Comparison of ENCODE assay signal across 20 cellular contexts in genomic region chr1:214615871-214616270, GRCh38.
DNase-seq lines count a peak whose midpoint lies in the region; TF ChIP-seq lines count a peak whose summit lies in the region.
"Had no signal": no experiment of that assay in that cellular context is flagged by ENCODE, and none has a peak within 500 bp of the region (broad histone marks: within the 10 kb centered on the region; RNA-seq: fewer than 3 reads in every experiment).

No MANE protein-coding gene starts in this region.

- peaks cover 3% of the 10 kb centered on the region for H3K9me3 Mint-ChIP-seq in T-helper 1 cell treated with Interleukin-12 subunit alpha and Interleukin-12 subunit beta and Interleukin-4 antibody, amounts not matched to agents 30 μg/mL and 1 μg/mL, for 36 hours
- H3K9me3 Mint-ChIP-seq: activated T-helper 17 cell treated with anti-CD3 and anti-CD28 coated beads, Interleukin-2, amount 50 U/mL, for 72 hours; stimulated activated naive CD8-positive, alpha-beta T cell treated with anti-CD3 and anti-CD28 coated beads, Interleukin-15, Interleukin-2, amounts not matched to agents 100 ng/mL and 50 ng/mL, for 24 hours had no signal

- DNase-seq in T-helper 1 cell: no peak
- peak; percentile 15 for DNase-seq in HCEC 1CT
- peak; percentile 51 for DNase-seq in astrocyte of the spinal cord (ENCODE audit: low read depth, low spot score)
- peak; percentile 74 for DNase-seq in iris pigment epithelial cell (ENCODE audit: low read depth)
- DNase-seq in GF-D8 (lab: John Stamatoyannopoulos, UW): no peak
- DNase-seq in Ammon's horn (ENCODE audit: low spot score): no peak
- DNase-seq in retina: no peak
- DNase-seq: DMS153; kidney; MG63; NCI-H146; NCI-H2227 treated with DMSO at 0.1 percent for 48 hours; Peyer's patch; stimulated activated CD4-positive, alpha-beta T cell treated with anti-CD3 and anti-CD28 coated beads, Interleukin-1b, Interleukin-23, amount 100 ng/mL, for 48 hours; T1000; trophoblast cell had no signal

- in situ Hi-C loops in astrocyte of the spinal cord (cut with HindIII; ENCODE audit: low sequenced_read_pairs): no loop called here

- H3K27me3 Mint-ChIP-seq in T-helper 1 cell treated with Interleukin-12 subunit alpha and Interleukin-12 subunit beta and Interleukin-4 antibody, amounts not matched to agents 30 μg/mL and 1 μg/mL, for 36 hours (ENCODE audit: low read depth): no peaks in the 10 kb centered on the region
- H3K27me3 Mint-ChIP-seq: activated T-helper 17 cell treated with anti-CD3 and anti-CD28 coated beads, Interleukin-2, amount 50 U/mL, for 72 hours; stimulated activated naive CD8-positive, alpha-beta T cell treated with anti-CD3 and anti-CD28 coated beads, Interleukin-15, Interleukin-2, amounts not matched to agents 100 ng/mL and 50 ng/mL, for 24 hours had no signal

- no peak for TF ChIP-seq CTCF in astrocyte of the spinal cord (IDR thresholded peaks at IDR 0.05; ENCODE audit: low read depth, low read length)

- peak overlapping the region; percentile 49 for H3K27ac Mint-ChIP-seq in T-helper 1 cell treated with Interleukin-12 subunit alpha and Interleukin-12 subunit beta and Interleukin-4 antibody, amounts not matched to agents 30 μg/mL and 1 μg/mL, for 36 hours
- H3K27ac Mint-ChIP-seq: activated T-helper 17 cell treated with anti-CD3 and anti-CD28 coated beads, Interleukin-2, amount 50 U/mL, for 72 hours; stimulated activated naive CD8-positive, alpha-beta T cell treated with anti-CD3 and anti-CD28 coated beads, Interleukin-15, Interleukin-2, amounts not matched to agents 100 ng/mL and 50 ng/mL, for 24 hours had no signal

- no peak overlapping the region for H3K4me3 ChIP-seq in astrocyte of the spinal cord (ENCODE audit: low read depth, low read length)
- H3K4me3 ChIP-seq: MG63, Peyer's patch, SJSA1 had no signal

- H3K36me3 Mint-ChIP-seq in T-helper 1 cell treated with Interleukin-12 subunit alpha and Interleukin-12 subunit beta and Interleukin-4 antibody, amounts not matched to agents 30 μg/mL and 1 μg/mL, for 36 hours (ENCODE audit: low read depth): peaks cover 50% of the 10 kb centered on the region

- no peak overlapping the region for H3K4me3 Mint-ChIP-seq in T-helper 1 cell treated with Interleukin-12 subunit alpha and Interleukin-12 subunit beta and Interleukin-4 antibody, amounts not matched to agents 30 μg/mL and 1 μg/mL, for 36 hours
- H3K4me3 Mint-ChIP-seq: activated T-helper 17 cell treated with anti-CD3 and anti-CD28 coated beads, Interleukin-2, amount 50 U/mL, for 72 hours; stimulated activated naive CD8-positive, alpha-beta T cell treated with anti-CD3 and anti-CD28 coated beads, Interleukin-15, Interleukin-2, amounts not matched to agents 100 ng/mL and 50 ng/mL, for 24 hours had no signal

- H3K4me1 Mint-ChIP-seq in T-helper 1 cell treated with Interleukin-12 subunit alpha and Interleukin-12 subunit beta and Interleukin-4 antibody, amounts not matched to agents 30 μg/mL and 1 μg/mL, for 36 hours (ENCODE audit: low read depth): peaks cover 28% of the 10 kb centered on the region

Comparison
In these comparisons a context has a peak if more than half of its experiments do, and no peak if none do; other contexts are left out.
1. DNase-seq: peak in HCEC 1CT (single experiment), astrocyte of the spinal cord (single experiment) and iris pigment epithelial cell (single experiment); none in T-helper 1 cell (0 of 5), GF-D8 (single experiment), Ammon's horn (single experiment) and retina (single experiment).